ENCODE assay signal across 12 cellular contexts in genomic region chr11:66010036-66010435, GRCh38. TPM values are rescaled to one million over a fixed set of nuclear protein-coding genes. Genes with fewer than 3 reads are reported as not detected.
"Had no signal": no experiment of that assay in that cellular context is flagged by ENCODE, and none has a peak within 500 bp of the region (broad histone marks: within the 10 kb centered on the region; RNA-seq: fewer than 3 reads in every experiment).

No MANE protein-coding gene starts in this region.

RNA-seq across cellular contexts. Expression of gene CST6, which starts 1.8 kb away (rescaled TPM):
- total RNA-seq: activated B cell treated with CpG ODN at 0.5 μM for 24 hours; activated CD4-positive, alpha-beta memory T cell treated with anti-CD3 and anti-CD28 coated beads for 36 hours; activated CD8-positive, alpha-beta memory T cell treated with anti-CD3 and anti-CD28 coated beads for 36 hours; activated naive CD4-positive, alpha-beta T cell treated with anti-CD3 and anti-CD28 coated beads for 36 hours; activated naive CD8-positive, alpha-beta T cell treated with anti-CD3 and anti-CD28 coated beads, Interleukin-2, amount 10 ng/mL, durations not matched to agents 7 days and 5 days; astrocyte; body of pancreas; T-cell had no signal

RNA-seq across cellular contexts. Expression of gene CATSPER1, which starts 16.2 kb away (rescaled TPM):
- total RNA-seq: activated B cell treated with CpG ODN at 0.5 μM for 24 hours; activated CD4-positive, alpha-beta memory T cell treated with anti-CD3 and anti-CD28 coated beads for 36 hours; activated CD8-positive, alpha-beta memory T cell treated with anti-CD3 and anti-CD28 coated beads for 36 hours; activated CD8-positive, alpha-beta T cell treated with anti-CD3 and anti-CD28 coated beads for 36 hours; activated naive CD4-positive, alpha-beta T cell treated with anti-CD3 and anti-CD28 coated beads for 36 hours; activated naive CD8-positive, alpha-beta T cell treated with anti-CD3 and anti-CD28 coated beads, Interleukin-2, amount 10 ng/mL, durations not matched to agents 7 days and 5 days; activated T-cell treated with anti-CD3 and anti-CD28 coated beads, Interleukin-2, amount 50 U/mL, for 4 hours; body of pancreas; T-cell; T-helper 1 cell treated with Interleukin-12 subunit alpha and Interleukin-12 subunit beta and Interleukin-4 antibody, amounts not matched to agents 30 ng/mL and 1 ng/mL, for 36 hours had no signal

RNA-seq across cellular contexts. Expression of gene GAL3ST3, which starts 38.9 kb away (rescaled TPM):
- total RNA-seq: activated B cell treated with CpG ODN at 0.5 μM for 24 hours; activated CD4-positive, alpha-beta memory T cell treated with anti-CD3 and anti-CD28 coated beads for 36 hours; activated CD4-positive, alpha-beta T cell treated with anti-CD3 and anti-CD28 coated beads, Interleukin-2, amount 10 ng/mL, durations not matched to agents 24 days and 14 days; activated T-cell treated with anti-CD3 and anti-CD28 coated beads, Interleukin-2, amount 50 U/mL, for 4 hours; T-helper 1 cell treated with Interleukin-12 subunit alpha and Interleukin-12 subunit beta and Interleukin-4 antibody, amounts not matched to agents 30 ng/mL and 1 ng/mL, for 36 hours had no signal
